ENCODE assay signal across 8 cellular contexts in the genomic region with DNA sequence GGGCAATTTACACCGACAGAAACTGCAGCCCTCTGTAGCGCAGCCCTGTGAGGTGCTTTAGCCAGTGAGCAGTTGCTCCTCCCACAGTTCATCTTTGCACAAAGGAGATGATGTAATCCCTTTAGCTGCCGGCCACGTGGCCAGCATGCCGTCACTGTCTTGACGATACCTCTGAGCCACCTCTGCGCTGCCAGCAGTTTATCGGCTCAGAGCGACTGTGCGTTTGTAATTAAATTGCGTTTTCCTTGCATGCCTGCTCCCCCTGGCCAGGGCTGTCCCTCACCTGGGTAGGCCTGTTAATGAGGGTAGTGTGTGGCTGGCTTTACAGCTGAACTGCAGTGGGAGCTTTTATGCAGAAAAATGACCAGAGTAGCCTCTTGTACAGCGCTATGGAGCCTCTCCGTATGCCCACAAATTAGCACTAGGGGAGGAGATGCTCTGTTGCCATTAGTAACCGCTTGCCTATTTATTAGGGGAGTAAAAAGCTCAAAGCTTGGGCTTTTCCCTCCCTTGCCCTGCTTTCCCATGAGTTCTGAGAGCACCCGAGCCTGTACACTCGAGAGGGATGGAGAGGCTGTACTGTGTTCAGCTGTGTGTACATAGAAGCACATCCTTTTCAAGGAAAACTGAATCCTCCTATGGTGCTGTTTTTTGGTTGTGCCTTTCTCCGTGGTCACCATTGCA.
A peak's percentile ranks its signal among the peaks of the same experiment; 100 is the strongest.
DNase-seq lines count a peak whose midpoint lies in the region; ATAC-seq and TF ChIP-seq lines count a peak whose summit lies in the region.

No MANE protein-coding gene starts in this region.

- H3K4me1 Mint-ChIP-seq in nephron progenitor cell, result peaks cover 58% of the 10 kb centered on the region
- no peaks in the 10 kb centered on the region for H3K4me1 Mint-ChIP-seq in activated T-helper 17 cell treated with anti-CD3 and anti-CD28 coated beads, Interleukin-2, amount 50 U/mL, for 72 hours

- CTCF ChIA-PET in AG04450 (lab: Charles Lee), result interaction anchor here (0.7 to 2.6 kb wide), 4 partner anchors 10 to 263 kb away, joined by 3 to 7 read pairs (median 4); no protein-coding TSS in a partner anchor

- POLR2A ChIA-PET in AG04450 (lab: Yijun Ruan, JAX), result no interaction called here

- H3K27ac Mint-ChIP-seq in nephron progenitor cell, result peak overlapping the region; percentile 64
- no peak overlapping the region for H3K27ac Mint-ChIP-seq in activated T-helper 17 cell treated with anti-CD3 and anti-CD28 coated beads, Interleukin-2, amount 50 U/mL, for 72 hours

- peaks cover 10% of the 10 kb centered on the region for H3K9me3 Mint-ChIP-seq in nephron progenitor cell
- H3K9me3 Mint-ChIP-seq in activated T-helper 17 cell treated with anti-CD3 and anti-CD28 coated beads, Interleukin-2, amount 50 U/mL, for 72 hours, result no peaks in the 10 kb centered on the region

- H3K4me3 ChIP-seq in AG04450 (ENCODE audit: low read depth, low read length), result no peak overlapping the region
- H3K4me3 ChIP-seq in epithelial cell of proximal tubule (ENCODE audit: low read depth, low read length), result peak overlapping the region; percentile 41

- peak; percentile 26 for ATAC-seq in HG02798 (IDR thresholded peaks at IDR 0.05; ENCODE audit: poor library complexity, unreplicated experiment)
- ATAC-seq in activated T-helper 17 cell treated with anti-CD3 and anti-CD28 coated beads, Interleukin-2, amount 50 U/mL, for 72 hours (replicated peaks), result no peak
- ATAC-seq in HG03095 (IDR thresholded peaks at IDR 0.05; ENCODE audit: unreplicated experiment), result no peak

- H3K36me3 Mint-ChIP-seq in nephron progenitor cell (ENCODE audit: low read depth), result peaks cover 32% of the 10 kb centered on the region
- H3K36me3 Mint-ChIP-seq in activated T-helper 17 cell treated with anti-CD3 and anti-CD28 coated beads, Interleukin-2, amount 50 U/mL, for 72 hours (ENCODE audit: low read depth), result no peaks in the 10 kb centered on the region

- DNase-seq in AG04450 (ENCODE audit: low read depth, low spot score) (peak; percentile 49), NCI-H774 (lab: John Stamatoyannopoulos, UW) (peak; percentile 63), epithelial cell of proximal tubule (ENCODE audit: low read depth) (peak; percentile 55), nephron progenitor cell (peak; percentile 26), GM19240 (ENCODE audit: insufficient read length, low spot score) (no peak)

- H3K27me3 ChIP-seq in AG04450 (ENCODE audit: control insufficient read depth, insufficient read depth, low read length), result no peaks in the 10 kb centered on the region

- peak overlapping the region; percentile 90 for H3K27ac ChIP-seq in AG04450 (ENCODE audit: low read depth, low read length)

- TF ChIP-seq CTCF in AG04450 (IDR thresholded peaks at IDR 0.05; ENCODE audit: low read depth, low read length), result no peak
- TF ChIP-seq CTCF in epithelial cell of proximal tubule (conservative IDR thresholded peaks at IDR 0.05; ENCODE audit: low read depth, low read length), result no peak
- TF ChIP-seq CTCF in nephron progenitor cell (IDR thresholded peaks at IDR 0.05), result no peak

- no peak overlapping the region for H3K4me3 Mint-ChIP-seq in nephron progenitor cell
- H3K4me3 Mint-ChIP-seq in activated T-helper 17 cell treated with anti-CD3 and anti-CD28 coated beads, Interleukin-2, amount 50 U/mL, for 72 hours, result no peak overlapping the region

- H3K9me3 ChIP-seq in AG04450 (ENCODE audit: control insufficient read depth, insufficient read depth, low read length), result peaks cover 17% of the 10 kb centered on the region

- no peaks in the 10 kb centered on the region for H3K27me3 Mint-ChIP-seq in nephron progenitor cell (ENCODE audit: low read depth, poor library complexity)
- H3K27me3 Mint-ChIP-seq in activated T-helper 17 cell treated with anti-CD3 and anti-CD28 coated beads, Interleukin-2, amount 50 U/mL, for 72 hours, result peaks cover 20% of the 10 kb centered on the region
